In genomic region chr3:193305356-193305755, GRCh38 we compare ENCODE assay signal across 39 cellular contexts.
"Had no signal": no experiment of that assay in that cellular context is flagged by ENCODE, and none has a peak within 500 bp of the region (broad histone marks: within the 10 kb centered on the region; RNA-seq: fewer than 3 reads in every experiment).

No MANE protein-coding gene starts in this region.

- H3K9me3 Mint-ChIP-seq: activated CD4-positive, alpha-beta memory T cell treated with anti-CD3 and anti-CD28 coated beads, Interleukin-2, amount 10 ng/mL, durations not matched to agents 7 days and 5 days; activated CD4-positive, alpha-beta T cell treated with anti-CD3 and anti-CD28 coated beads, Interleukin-2, amount 10 ng/mL, durations not matched to agents 7 days and 5 days; activated naive CD4-positive, alpha-beta T cell treated with anti-CD3 and anti-CD28 coated beads, Interleukin-2, amount 10 ng/mL, durations not matched to agents 7 days and 5 days; activated naive CD4-positive, alpha-beta T cell treated with anti-CD3 and anti-CD28 coated beads, Interleukin-2, amount 50 U/mL, for 24 hours; activated naive CD8-positive, alpha-beta T cell treated with anti-CD3 and anti-CD28 coated beads, Interleukin-2, amount 10 ng/mL, durations not matched to agents 7 days and 5 days; activated naive CD8-positive, alpha-beta T cell treated with anti-CD3 and anti-CD28 coated beads, Interleukin-2, amount 50 U/mL, for 24 hours; activated T-cell treated with anti-CD3 and anti-CD28 coated beads, Interleukin-2, amount 50 U/mL, for 24 hours; activated T-helper 2 cell treated with anti-CD3 and anti-CD28 coated beads, Interferon-gamma antibody, Interleukin-2, Interleukin-4, amounts not matched to agents 10 μg/mL and 5 μg/mL and 100 μg/mL, durations not matched to agents 14 hours and 24 hours and 36 hours; T-helper 1 cell treated with Interleukin-12 subunit alpha and Interleukin-12 subunit beta and Interleukin-4 antibody, amounts not matched to agents 30 μg/mL and 1 μg/mL, for 36 hours; T-helper 2 cell treated with Interferon-gamma antibody and Interleukin-4, amounts not matched to agents 5 μg/mL and 100 μg/mL, for 36 hours; WTC11 had no signal

- H3K27me3 ChIP-seq: ascending aorta, cardiac muscle cell had no signal

- FAIRE-seq: bronchial epithelial cell, TTC549 had no signal

- H3K36me3 ChIP-seq: ascending aorta, cardiac muscle cell, WERI-Rb-1 had no signal

- H3K4me1 ChIP-seq: ascending aorta had no signal

- H3K27ac ChIP-seq: ascending aorta, cardiac muscle cell, WERI-Rb-1 had no signal

- H3K4me1 Mint-ChIP-seq: activated CD4-positive, alpha-beta memory T cell treated with anti-CD3 and anti-CD28 coated beads, Interleukin-2, amount 10 ng/mL, durations not matched to agents 7 days and 5 days; activated CD4-positive, alpha-beta T cell treated with anti-CD3 and anti-CD28 coated beads for 36 hours; activated CD4-positive, alpha-beta T cell treated with anti-CD3 and anti-CD28 coated beads, Interleukin-2, amount 10 ng/mL, durations not matched to agents 7 days and 5 days; activated CD8-positive, alpha-beta memory T cell treated with anti-CD3 and anti-CD28 coated beads, Interleukin-2, amount 10 ng/mL, durations not matched to agents 7 days and 5 days; activated naive CD4-positive, alpha-beta T cell treated with anti-CD3 and anti-CD28 coated beads, Interleukin-2, amount 10 ng/mL, durations not matched to agents 7 days and 5 days; activated naive CD4-positive, alpha-beta T cell treated with anti-CD3 and anti-CD28 coated beads, Interleukin-2, amount 50 U/mL, for 24 hours; activated naive CD8-positive, alpha-beta T cell treated with anti-CD3 and anti-CD28 coated beads, Interleukin-2, amount 10 ng/mL, durations not matched to agents 7 days and 5 days; activated naive CD8-positive, alpha-beta T cell treated with anti-CD3 and anti-CD28 coated beads, Interleukin-2, amount 50 U/mL, for 24 hours; central memory CD8-positive, alpha-beta T cell had no signal

- H3K9me3 ChIP-seq: ascending aorta had no signal

- H3K36me3 Mint-ChIP-seq: activated CD8-positive, alpha-beta memory T cell treated with anti-CD3 and anti-CD28 coated beads, Interleukin-2, amount 10 ng/mL, durations not matched to agents 7 days and 5 days; activated naive CD4-positive, alpha-beta T cell treated with anti-CD3 and anti-CD28 coated beads, Interleukin-2, amount 10 ng/mL, durations not matched to agents 7 days and 5 days; activated naive CD4-positive, alpha-beta T cell treated with anti-CD3 and anti-CD28 coated beads, Interleukin-2, amount 50 U/mL, for 24 hours; activated naive CD8-positive, alpha-beta T cell; activated naive CD8-positive, alpha-beta T cell treated with anti-CD3 and anti-CD28 coated beads, Interleukin-2, amount 10 ng/mL, durations not matched to agents 7 days and 5 days; brain; WTC11 had no signal

- H3K27me3 Mint-ChIP-seq: activated CD8-positive, alpha-beta memory T cell treated with anti-CD3 and anti-CD28 coated beads, Interleukin-2, amount 10 ng/mL, durations not matched to agents 7 days and 5 days; activated naive CD4-positive, alpha-beta T cell treated with anti-CD3 and anti-CD28 coated beads, Interleukin-2, amount 10 ng/mL, durations not matched to agents 7 days and 5 days had no signal

- H3K27ac Mint-ChIP-seq: activated CD4-positive, alpha-beta memory T cell treated with anti-CD3 and anti-CD28 coated beads, Interleukin-2, amount 10 ng/mL, durations not matched to agents 7 days and 5 days; activated CD4-positive, alpha-beta T cell treated with anti-CD3 and anti-CD28 coated beads for 36 hours; activated CD4-positive, alpha-beta T cell treated with anti-CD3 and anti-CD28 coated beads, Interleukin-2, amount 10 ng/mL, durations not matched to agents 7 days and 5 days; activated CD8-positive, alpha-beta memory T cell treated with anti-CD3 and anti-CD28 coated beads, Interleukin-2, amount 10 ng/mL, durations not matched to agents 7 days and 5 days; activated CD8-positive, alpha-beta T cell treated with anti-CD3 and anti-CD28 coated beads, Interleukin-2, amount 10 ng/mL, durations not matched to agents 7 days and 5 days; activated naive CD4-positive, alpha-beta T cell treated with anti-CD3 and anti-CD28 coated beads, Interleukin-2, amount 10 ng/mL, durations not matched to agents 7 days and 5 days; activated naive CD4-positive, alpha-beta T cell treated with anti-CD3 and anti-CD28 coated beads, Interleukin-2, amount 50 U/mL, for 24 hours; activated naive CD8-positive, alpha-beta T cell; activated naive CD8-positive, alpha-beta T cell treated with anti-CD3 and anti-CD28 coated beads, Interleukin-2, amount 10 ng/mL, durations not matched to agents 7 days and 5 days; activated naive CD8-positive, alpha-beta T cell treated with anti-CD3 and anti-CD28 coated beads, Interleukin-2, amount 50 U/mL, for 24 hours; activated T-cell treated with anti-CD3 and anti-CD28 coated beads, Interleukin-2, amount 50 U/mL, for 24 hours; activated T-helper 2 cell treated with anti-CD3 and anti-CD28 coated beads, Interferon-gamma antibody, Interleukin-2, Interleukin-4, amounts not matched to agents 10 μg/mL and 5 μg/mL and 100 μg/mL, durations not matched to agents 14 hours and 24 hours and 36 hours; brain; T-helper 1 cell treated with Interleukin-12 subunit alpha and Interleukin-12 subunit beta and Interleukin-4 antibody, amounts not matched to agents 30 μg/mL and 1 μg/mL, for 36 hours; T-helper 2 cell treated with Interferon-gamma antibody and Interleukin-4, amounts not matched to agents 5 μg/mL and 100 μg/mL, for 36 hours; WTC11 had no signal

- H3K4me3 ChIP-seq: ascending aorta, cardiac muscle cell had no signal

- H3K4me3 Mint-ChIP-seq: activated CD4-positive, alpha-beta memory T cell treated with anti-CD3 and anti-CD28 coated beads, Interleukin-2, amount 10 ng/mL, durations not matched to agents 7 days and 5 days; activated CD4-positive, alpha-beta T cell treated with anti-CD3 and anti-CD28 coated beads for 36 hours; activated CD4-positive, alpha-beta T cell treated with anti-CD3 and anti-CD28 coated beads, Interleukin-2, amount 10 ng/mL, durations not matched to agents 7 days and 5 days; activated CD8-positive, alpha-beta memory T cell treated with anti-CD3 and anti-CD28 coated beads, Interleukin-2, amount 10 ng/mL, durations not matched to agents 7 days and 5 days; activated CD8-positive, alpha-beta T cell treated with anti-CD3 and anti-CD28 coated beads, Interleukin-2, amount 10 ng/mL, durations not matched to agents 7 days and 5 days; activated naive CD4-positive, alpha-beta T cell treated with anti-CD3 and anti-CD28 coated beads, Interleukin-2, amount 10 ng/mL, durations not matched to agents 7 days and 5 days; activated naive CD4-positive, alpha-beta T cell treated with anti-CD3 and anti-CD28 coated beads, Interleukin-2, amount 50 U/mL, for 24 hours; activated naive CD8-positive, alpha-beta T cell; activated naive CD8-positive, alpha-beta T cell treated with anti-CD3 and anti-CD28 coated beads, Interleukin-2, amount 10 ng/mL, durations not matched to agents 7 days and 5 days; activated naive CD8-positive, alpha-beta T cell treated with anti-CD3 and anti-CD28 coated beads, Interleukin-2, amount 50 U/mL, for 24 hours; activated T-cell treated with anti-CD3 and anti-CD28 coated beads, Interleukin-2, amount 50 U/mL, for 24 hours; brain; central memory CD8-positive, alpha-beta T cell; T-helper 1 cell treated with Interleukin-12 subunit alpha and Interleukin-12 subunit beta and Interleukin-4 antibody, amounts not matched to agents 30 μg/mL and 1 μg/mL, for 36 hours; T-helper 2 cell treated with Interferon-gamma antibody and Interleukin-4, amounts not matched to agents 5 μg/mL and 100 μg/mL, for 36 hours; WTC11 had no signal

- DNase-seq: activated CD4-positive, alpha-beta memory T cell treated with anti-CD3 and anti-CD28 coated beads, Interleukin-2, amount 10 ng/mL, durations not matched to agents 7 days and 5 days; activated CD4-positive, alpha-beta T cell treated with anti-CD3 and anti-CD28 coated beads for 1 hour; activated CD4-positive, alpha-beta T cell treated with anti-CD3 and anti-CD28 coated beads for 36 hours; activated CD4-positive, alpha-beta T cell treated with anti-CD3 and anti-CD28 coated beads for 48 hours; activated CD4-positive, alpha-beta T cell treated with anti-CD3 and anti-CD28 coated beads, Interleukin-2, amount 10 ng/mL, durations not matched to agents 7 days and 5 days; activated CD4-positive, alpha-beta T cell treated with anti-CD3 and anti-CD28 coated beads, Interleukin-2, amount 50 U/mL, for 48 hours; activated CD4-positive, CD25-positive, alpha-beta regulatory T cell; activated CD8-positive, alpha-beta memory T cell treated with anti-CD3 and anti-CD28 coated beads for 24 hours; activated CD8-positive, alpha-beta memory T cell treated with anti-CD3 and anti-CD28 coated beads, Interleukin-2, amount 10 ng/mL, durations not matched to agents 7 days and 5 days; activated CD8-positive, alpha-beta memory T cell treated with anti-CD3 and anti-CD28 coated beads, Interleukin-2, amount 50 U/mL, for 48 hours; activated CD8-positive, alpha-beta T cell treated with anti-CD3 and anti-CD28 coated beads, Interleukin-2, amount 10 ng/mL, durations not matched to agents 7 days and 5 days; activated effector memory CD4-positive, alpha-beta T cell treated with Interleukin-2 at 50 U/mL for 16 hours; activated gamma-delta T cell; activated naive CD4-positive, alpha-beta T cell treated with anti-CD3 and anti-CD28 coated beads, Interleukin-2, amount 10 ng/mL, durations not matched to agents 7 days and 5 days; activated naive CD4-positive, alpha-beta T cell treated with Interleukin-2 at 50 U/mL for 16 hours; activated naive CD8-positive, alpha-beta T cell treated with anti-CD3 and anti-CD28 coated beads, Interleukin-2, amount 10 ng/mL, durations not matched to agents 7 days and 5 days; activated naive CD8-positive, alpha-beta T cell treated with anti-CD3 and anti-CD28 coated beads, Interleukin-2, amount 50 U/mL, for 24 hours; activated T-cell treated with anti-CD3 and anti-CD28 coated beads, Interleukin-2, amount 50 U/mL, for 24 hours; activated T-cell treated with anti-CD3 and anti-CD28 coated beads, Interleukin-2, amount 50 U/mL, for 48 hours; amygdala; anterior cingulate cortex; caudate nucleus; cerebellar nuclear complex; T-helper 1 cell; T-helper 2 cell; T-helper 9 cell; WERI-Rb-1 had no signal
